Comparison of ENCODE assay signal across 2 cellular contexts in genomic region chr22:44734801-44735517, GRCh38. TPM values are rescaled to one million over a fixed set of nuclear protein-coding genes. Genes with fewer than 3 reads are reported as not detected.
"Had no signal": no experiment of that assay in that cellular context is flagged by ENCODE, and none has a peak within 500 bp of the region (broad histone marks: within the 10 kb centered on the region; RNA-seq: fewer than 3 reads in every experiment).

No MANE protein-coding gene starts in this region.

- H3K27me3 ChIP-seq: breast epithelium had no signal

- H3K9me3 ChIP-seq: breast epithelium had no signal

- H3K27ac ChIP-seq: breast epithelium had no signal

- H3K36me3 ChIP-seq: breast epithelium had no signal

- H3K4me3 ChIP-seq: breast epithelium had no signal

RNA-seq across cellular contexts. Expression of gene ARHGAP8, which starts 17.4 kb away (rescaled TPM):
- polyA plus RNA-seq: aorta had no signal
